8 cellular contexts compared by ENCODE assay signal in the genomic region with DNA sequence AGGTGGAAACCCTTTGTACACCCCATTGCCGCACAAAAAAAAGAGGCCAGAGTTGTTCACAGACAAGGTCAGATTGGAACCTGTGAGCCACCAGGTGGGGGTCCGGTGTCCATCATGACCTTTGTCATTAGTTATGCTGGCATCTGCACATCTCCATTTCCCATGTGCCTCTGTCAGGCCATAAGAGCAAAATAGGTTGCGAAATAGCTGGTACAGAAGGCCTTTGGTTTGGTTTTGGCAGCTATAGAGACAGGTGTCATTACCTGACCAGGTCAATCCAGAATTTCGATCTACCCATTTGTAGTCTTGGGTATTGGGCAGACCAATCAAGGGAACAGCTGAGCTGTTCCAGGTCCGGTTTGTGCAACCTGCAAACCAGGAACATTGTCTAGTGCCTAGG. TPM values are rescaled to one million over a fixed set of nuclear protein-coding genes. Genes with fewer than 3 reads are reported as not detected.
"Had no signal": no experiment of that assay in that cellular context is flagged by ENCODE, and none has a peak within 500 bp of the region (broad histone marks: within the 10 kb centered on the region; RNA-seq: fewer than 3 reads in every experiment).

No MANE protein-coding gene starts in this region.

- DNase-seq: H7, HFFc6, KG1 had no signal

- H3K36me3 ChIP-seq: HAP-1 had no signal

- ATAC-seq: GM23338, HCT116 had no signal

- FAIRE-seq: HTR-8/SVneo had no signal

- H3K9me3 ChIP-seq: HAP-1 had no signal

- H3K4me3 ChIP-seq: GM23338, HAP-1 had no signal

- H2AFZ ChIP-seq: GM23338 had no signal

- H3K4me2 ChIP-seq: GM23338 had no signal

- H3K4me1 ChIP-seq: HAP-1 had no signal

RNA-seq across cellular contexts. Expression of a gene that starts 6.6 kb away (rescaled TPM):
- total RNA-seq: H4, HFFc6 had no signal
